8 cellular contexts compared by ENCODE assay signal in the genomic region with DNA sequence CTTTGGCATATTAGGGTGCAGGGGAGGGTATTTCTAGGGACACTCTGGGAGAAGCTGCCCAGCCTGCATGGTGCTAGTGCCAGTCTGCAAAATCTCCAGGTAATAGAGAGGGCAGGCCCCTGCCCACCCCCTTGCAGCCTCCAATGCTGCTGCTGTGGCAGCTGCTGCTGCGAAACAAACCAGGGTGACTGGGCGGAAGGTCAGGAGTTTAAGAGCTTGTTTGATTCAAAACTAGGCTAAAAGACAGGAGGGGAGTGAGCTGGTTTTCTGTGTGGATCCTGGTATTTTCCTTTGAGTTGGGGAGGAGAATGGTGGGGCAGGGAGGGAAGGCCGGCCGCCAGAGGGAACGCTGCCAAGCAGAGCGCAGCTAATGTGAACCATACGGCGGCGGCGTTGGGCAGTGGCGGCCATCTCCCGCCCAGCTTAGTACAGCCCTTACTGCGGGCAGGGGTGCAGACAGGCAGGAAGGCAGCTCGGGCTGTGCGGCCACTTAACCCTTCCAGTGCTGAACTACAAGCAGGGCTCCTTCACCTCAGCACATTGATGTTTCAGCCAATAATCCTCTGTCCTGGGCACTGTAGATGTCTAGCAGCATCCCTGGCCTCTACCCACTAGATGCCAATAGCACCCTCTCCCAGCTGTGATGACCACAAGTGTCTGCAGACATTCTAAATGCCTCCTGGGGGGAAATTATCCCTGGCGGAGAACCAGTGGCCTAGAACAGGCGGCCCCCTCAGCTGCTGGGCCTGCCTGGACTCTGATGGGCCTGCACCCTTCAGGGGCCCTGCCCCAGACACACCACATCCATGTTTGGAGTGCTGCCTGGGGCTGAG.
DNase-seq lines count a peak whose midpoint lies in the region; ATAC-seq and TF ChIP-seq lines count a peak whose summit lies in the region.

No MANE protein-coding gene starts in this region.

- H2BK20ac ChIP-seq in IMR-90 (ENCODE audit: low read depth, low read length) = peak overlapping the region; percentile 67

- peak overlapping the region; percentile 20 for H3K4me2 ChIP-seq in IMR-90 (ENCODE audit: low read depth, low read length)

- no peak overlapping the region for H3K4me3 ChIP-seq in IMR-90 (ENCODE audit: insufficient read depth, low read depth, low read length)
- no peak overlapping the region for H3K4me3 ChIP-seq in suprapubic skin

- H3K23ac ChIP-seq in IMR-90 (ENCODE audit: low read depth, low read length) = peak overlapping the region; percentile 83

- H2BK120ac ChIP-seq in IMR-90 (ENCODE audit: low read depth, low read length) = peak overlapping the region; percentile 68

- no peak for TF ChIP-seq EP300 in suprapubic skin (IDR thresholded peaks at IDR 0.05)

- no peak overlapping the region for H3K9ac ChIP-seq in IMR-90 (ENCODE audit: low read depth, low read length)

- H3K4me1 ChIP-seq in IMR-90 (ENCODE audit: control insufficient read depth, insufficient read depth, low read length) (peaks cover 39% of the 10 kb centered on the region), suprapubic skin (peaks cover 14% of the 10 kb centered on the region)

- peaks cover 2 to 25% of the 10 kb centered on the region in 2 experiments; a peak in 1 of 4 replicates for H3K79me1 ChIP-seq in IMR-90 (ENCODE audit: low read depth in 1 of 2, low read length in 2 of 2)

- BruUV-seq in IMR-90 (replicated peaks; lab: Mats Ljungman, UMichigan) = no TSS peak

- H3K9me1 ChIP-seq in IMR-90 (ENCODE audit: insufficient read depth, low read length) = peaks cover 29% of the 10 kb centered on the region

- H3K27ac ChIP-seq in IMR-90 (ENCODE audit: insufficient read depth, low read length) = peak overlapping the region; percentile 10; the same call in 1 of the 2 replicates
- no peak overlapping the region for H3K27ac ChIP-seq in suprapubic skin

- TF ChIP-seq RAD21 in IMR-90 (IDR thresholded peaks at IDR 0.05; ENCODE audit: low read length) = no peak

- H3K18ac ChIP-seq in IMR-90 (ENCODE audit: low read depth, low read length) = no peak overlapping the region; the same call in 1 of the 2 replicates

- H4K8ac ChIP-seq in IMR-90 (ENCODE audit: low read depth in 2 of 2, low read length in 2 of 2) = peak overlapping the region in 1 of 2 experiments; percentile 96; a peak in 2 of 4 replicates

- H3K14ac ChIP-seq in IMR-90 (replicated peaks; ENCODE audit: low read depth, low read length) = peak overlapping the region; percentile 88

- H3K36me3 ChIP-seq in IMR-90 (ENCODE audit: control insufficient read depth, insufficient read depth, low read length) (no peaks in the 10 kb centered on the region), suprapubic skin (no peaks in the 10 kb centered on the region)

- intact Hi-C loops in IMR-90 (cut with micrococcal nuclease) = no loop called here

- H3K27me3 ChIP-seq in IMR-90 (ENCODE audit: control insufficient read depth, insufficient read depth, low read length) (no peaks in the 10 kb centered on the region), suprapubic skin (no peaks in the 10 kb centered on the region)

- dilution Hi-C loops in IMR-90 (cut with HindIII; ENCODE audit: low sequenced_read_pairs, unreplicated experiment) = no loop called here

- CTCF ChIA-PET in IMR-90 (lab: Yijun Ruan, JAX) = interaction anchor here (0.5 to 1.5 kb wide), 2 partner anchors 109 to 952 kb away, joined by 4 read pairs; no protein-coding TSS in a partner anchor

- TF ChIP-seq POLR2A in IMR-90 (IDR thresholded peaks at IDR 0.05; ENCODE audit: low read depth, low read length) = no peak
- TF ChIP-seq POLR2A in suprapubic skin (IDR thresholded peaks at IDR 0.05) = no peak

- H2BK15ac ChIP-seq in IMR-90 (ENCODE audit: low read depth, low read length) = no peak overlapping the region; the same call in 2 of the 3 replicates

- peak overlapping the region; percentile 88 for H3K4ac ChIP-seq in IMR-90 (ENCODE audit: low read depth, low read length)

- H3K9me3 ChIP-seq in IMR-90 (ENCODE audit: control insufficient read depth, insufficient read depth, low read length) (no peaks in the 10 kb centered on the region), suprapubic skin (no peaks in the 10 kb centered on the region)

- H2BK5ac ChIP-seq in IMR-90 (ENCODE audit: low read depth, low read length, poor library complexity, severe bottlenecking) = no peak overlapping the region

- H2AFZ ChIP-seq in IMR-90 (replicated peaks; ENCODE audit: low read length, poor library complexity) = peak overlapping the region; percentile 89

- peaks cover 6% of the 10 kb centered on the region; the same call in 1 of the 2 replicates for H4K20me1 ChIP-seq in IMR-90 (ENCODE audit: insufficient read depth, low read length)

- peak overlapping the region; percentile 5; the same call in 1 of the 2 replicates for H4K5ac ChIP-seq in IMR-90 (ENCODE audit: low read depth, low read length)

- H3K56ac ChIP-seq in IMR-90 (ENCODE audit: extremely low read depth, insufficient read depth, low read length) = no peak overlapping the region

- DNase-seq in IMR-90 = peak; percentile 82
- peak; percentile 59 for DNase-seq in cerebellar cortex (ENCODE audit: low spot score)
- peak; percentile 88 for DNase-seq in left kidney (ENCODE audit: low read depth, low spot score)
- peak; percentile 77 to 90 for DNase-seq in suprapubic skin (ENCODE audit: low spot score in 2 of 2)
- DNase-seq in NCI-H345 treated with DMSO at 0.1 percent for 48 hours (lab: John Stamatoyannopoulos, UW; ENCODE audit: unreplicated experiment) = no peak
- DNase-seq in NCI-H82 (lab: John Stamatoyannopoulos, UW) = no peak
- no peak for DNase-seq in 8988T

- peak overlapping the region; percentile 20 for H4K91ac ChIP-seq in IMR-90 (ENCODE audit: insufficient read depth, low read depth, low read length)

- POLR2A ChIA-PET in IMR-90 (lab: Charles Lee; ENCODE audit: unreplicated experiment) = no interaction called here

- in situ Hi-C loops in IMR-90 (cut with MboI; ENCODE audit: low sequenced_read_pairs) = no loop called here

- WGBS in IMR-90 (ENCODE audit: extremely low coverage in 2 of 2, insufficient read length in 1 of 2), 2 experiments = 4% methylated on average over 9 of the region's 17 CpGs; no CpG with 5 or more reads in 1 of the 2 experiments
- 27% methylated on average over 15 of the region's 17 CpGs for WGBS in suprapubic skin

- peak; percentile 85 for ATAC-seq in IMR-90 (ENCODE audit: low read depth)
- no peak for ATAC-seq in HG02852 (IDR thresholded peaks at IDR 0.05; ENCODE audit: unreplicated experiment)

- H2AK5ac ChIP-seq in IMR-90 (ENCODE audit: low read depth, low read length) = peak overlapping the region; percentile 36; the same call in 1 of the 2 replicates

- peak overlapping the region; percentile 86 for H2AK9ac ChIP-seq in IMR-90 (replicated peaks; ENCODE audit: low read depth, low read length, poor library complexity)

- TF ChIP-seq CTCF in IMR-90 (conservative IDR thresholded peaks at IDR 0.05; ENCODE audit: low read depth, low read length) (no peak), suprapubic skin (IDR thresholded peaks at IDR 0.05) (no peak)

TF ChIP-seq in IMR-90, 13 proteins besides CTCF, POLR2A, EP300 and RAD21:
- TF ChIP-seq FOS (IDR thresholded peaks at IDR 0.05; ENCODE audit: low read depth, low read length) = no peak
- peak; percentile 39; the same call in 1 of the 2 replicates for TF ChIP-seq MAZ (IDR thresholded peaks at IDR 0.05; ENCODE audit: borderline replicate concordance, low read depth, low read length)

Comparison
In these comparisons a context has a peak if more than half of its experiments do, and no peak if none do; other contexts are left out.
1. DNase-seq: peak in IMR-90 (single experiment), cerebellar cortex (single experiment), left kidney (single experiment) and suprapubic skin (2 of 2); none in NCI-H345 treated with DMSO at 0.1 percent for 48 hours (single experiment), NCI-H82 (single experiment) and 8988T (single experiment).